Comparison of ENCODE assay signal across 18 cellular contexts in genomic region chr2:69154031-69154430, GRCh38.
DNase-seq lines count a peak whose midpoint lies in the region; ATAC-seq, FAIRE-seq and TF ChIP-seq lines count a peak whose summit lies in the region.
"Had no signal": no experiment of that assay in that cellular context is flagged by ENCODE, and none has a peak within 500 bp of the region (broad histone marks: within the 10 kb centered on the region; RNA-seq: fewer than 3 reads in every experiment).

No MANE protein-coding gene starts in this region.

- H3K9me3 ChIP-seq in HepG2 (ENCODE audit: low read length): no peaks in the 10 kb centered on the region
- H3K9me3 ChIP-seq in right lobe of liver: no peaks in the 10 kb centered on the region
- no peaks in the 10 kb centered on the region for H3K9me3 ChIP-seq in mucosa of rectum (ENCODE audit: control insufficient read depth in 2 of 2, low read length in 2 of 2)
- no peaks in the 10 kb centered on the region for H3K9me3 ChIP-seq in aorta (ENCODE audit: control insufficient read depth, low read length)
- H3K9me3 ChIP-seq in effector memory CD4-positive, alpha-beta T cell (ENCODE audit: control insufficient read depth, low read length): no peaks in the 10 kb centered on the region
- H3K9me3 ChIP-seq: neutrophil, SJSA1 had no signal

- DNase-seq in HepG2 (ENCODE audit: low spot score): no peak
- no peak for DNase-seq in right lobe of liver
- DNase-seq in dermis blood vessel endothelial cell: peak; percentile 21
- DNase-seq in aorta: no peak
- DNase-seq in NCI-H1694 treated with DMSO at 0.1 percent for 48 hours (lab: John Stamatoyannopoulos, UW): no peak
- DNase-seq in effector memory CD4-positive, alpha-beta T cell: no peak
- no peak for DNase-seq in type B pancreatic cell (ENCODE audit: extremely low spot score, unreplicated experiment)
- DNase-seq: activated naive CD8-positive, alpha-beta T cell treated with anti-CD3 and anti-CD28 coated beads, Interleukin-2, amount 10 ng/mL, durations not matched to agents 7 days and 5 days; effector CD8-positive, alpha-beta T cell; hippocampal formation; Kasumi-1; NK-92 treated with Interleukin-12 subunit alpha and Interleukin-12 subunit beta, amount 100 ng/mL, for 24 hours; WERI-Rb-1 had no signal

- POLR2A ChIA-PET in HepG2 (lab: Yijun Ruan, JAX): no interaction called here

- ATAC-seq in HepG2 (no peak), right lobe of liver (no peak), aorta (ENCODE audit: low FRiP score) (no peak)
- ATAC-seq: GM12878, left lobe of liver had no signal

- H3K27me3 Mint-ChIP-seq in type B pancreatic cell: no peaks in the 10 kb centered on the region

- H3K79me2 ChIP-seq in HepG2 (ENCODE audit: insufficient read depth, low read length): no peaks in the 10 kb centered on the region

- H3K27ac Mint-ChIP-seq in type B pancreatic cell: no peak overlapping the region
- H3K27ac Mint-ChIP-seq: activated naive CD8-positive, alpha-beta T cell treated with anti-CD3 and anti-CD28 coated beads, Interleukin-2, amount 10 ng/mL, durations not matched to agents 7 days and 5 days had no signal

- H3K4me3 Mint-ChIP-seq in type B pancreatic cell: no peak overlapping the region
- H3K4me3 Mint-ChIP-seq: activated naive CD8-positive, alpha-beta T cell treated with anti-CD3 and anti-CD28 coated beads, Interleukin-2, amount 10 ng/mL, durations not matched to agents 7 days and 5 days had no signal

- CTCF ChIA-PET in HepG2 (lab: Yijun Ruan, JAX; ENCODE audit: low intra/inter-chr PET ratio, low total read pairs): no interaction called here

- H3K27ac ChIP-seq in HepG2 (ENCODE audit: extremely low read length, insufficient read depth, low read length) (no peak overlapping the region), right lobe of liver (no peak overlapping the region), mucosa of rectum (ENCODE audit: low read depth in 2 of 2, low read length in 2 of 2) (peak overlapping the region; percentile 9 to 29), aorta (ENCODE audit: low read depth in 1 of 2, low read length in 2 of 2) (peak overlapping the region; percentile 81 to 87)
- no peak overlapping the region for H3K27ac ChIP-seq in effector memory CD4-positive, alpha-beta T cell (ENCODE audit: insufficient read depth, low read length, poor library complexity, severe bottlenecking)
- H3K27ac ChIP-seq: neutrophil, SJSA1, WERI-Rb-1 had no signal

- H3K4me2 ChIP-seq in HepG2 (ENCODE audit: low read depth, low read length): no peak overlapping the region

- H3K9ac ChIP-seq in HepG2 (ENCODE audit: insufficient read depth, low read depth, low read length): no peak overlapping the region
- no peak overlapping the region for H3K9ac ChIP-seq in mucosa of rectum (ENCODE audit: low read depth in 1 of 2, low read length in 2 of 2)

- no peaks in the 10 kb centered on the region for H3K9me3 Mint-ChIP-seq in type B pancreatic cell
- H3K9me3 Mint-ChIP-seq: activated naive CD8-positive, alpha-beta T cell treated with anti-CD3 and anti-CD28 coated beads, Interleukin-2, amount 10 ng/mL, durations not matched to agents 7 days and 5 days had no signal

- intact Hi-C loops in HepG2 (cut with micrococcal nuclease; ENCODE audit: unreplicated experiment) (no loop called here), right lobe of liver (cut with DNase I) (no loop called here), aorta (cut with DNase I) (loop anchor here in 1 of 2 donors (10.0 kb wide), 1 partner anchor 139 kb away; the partner anchor contains the start of gene ANTXR1)

- H3K4me1 ChIP-seq in HepG2 (ENCODE audit: insufficient read depth, low read length) (peaks cover 18% of the 10 kb centered on the region), right lobe of liver (no peaks in the 10 kb centered on the region), mucosa of rectum (ENCODE audit: control insufficient read depth in 2 of 2, insufficient read depth in 2 of 2, low read length in 2 of 2) (peaks cover 0 to 6% of the 10 kb centered on the region in 2 donors), aorta (ENCODE audit: control insufficient read depth in 1 of 2, insufficient read depth in 2 of 2, low read length in 2 of 2) (peaks cover 2 to 10% of the 10 kb centered on the region in 2 donors)
- no peaks in the 10 kb centered on the region for H3K4me1 ChIP-seq in effector memory CD4-positive, alpha-beta T cell (ENCODE audit: control insufficient read depth, insufficient read depth, low read length, poor library complexity, severe bottlenecking)

- TF ChIP-seq EP300 in HepG2 (IDR thresholded peaks at IDR 0.05; ENCODE audit: low read depth in 2 of 2, low read length in 2 of 2) (no peak), HepG2 (CRISPR knock-in tag; IDR thresholded peaks at IDR 0.05; ENCODE audit: borderline replicate concordance) (no peak)

- no TSS peak for BruUV-seq in HepG2 (replicated peaks; lab: Mats Ljungman, UMichigan)

- H3K4me3 ChIP-seq in HepG2 (replicated peaks in 1 of 3; ENCODE audit: insufficient read depth in 1 of 3, low read depth in 2 of 3, low read length in 3 of 3) (no peak overlapping the region), right lobe of liver (no peak overlapping the region), mucosa of rectum (ENCODE audit: low read length in 2 of 2) (no peak overlapping the region), aorta (ENCODE audit: low read length in 2 of 2) (no peak overlapping the region)
- no peak overlapping the region for H3K4me3 ChIP-seq in effector memory CD4-positive, alpha-beta T cell (ENCODE audit: insufficient read depth, low read depth, low read length, poor library complexity, severe bottlenecking)
- H3K4me3 ChIP-seq: GM12878, SJSA1 had no signal

- TF ChIP-seq POLR2A in HepG2 (IDR thresholded peaks at IDR 0.05; ENCODE audit: insufficient read depth in 1 of 2, low read depth in 2 of 2, low read length in 2 of 2): no peak
- no peak for TF ChIP-seq POLR2A in right lobe of liver (IDR thresholded peaks at IDR 0.05)

- H4K20me1 ChIP-seq in HepG2 (ENCODE audit: insufficient read depth, low read length): no peaks in the 10 kb centered on the region

- peak; percentile 28 for FAIRE-seq in HepG2 (lab: Jason Lieb, UNC)
- FAIRE-seq: GM12878 had no signal

- H3K4me1 Mint-ChIP-seq in type B pancreatic cell (ENCODE audit: unreplicated experiment): peaks cover 9% of the 10 kb centered on the region
- H3K4me1 Mint-ChIP-seq: activated naive CD8-positive, alpha-beta T cell treated with anti-CD3 and anti-CD28 coated beads, Interleukin-2, amount 10 ng/mL, durations not matched to agents 7 days and 5 days had no signal

- no peaks in the 10 kb centered on the region; a peak in 2 of 5 replicates for H3K36me3 ChIP-seq in HepG2 (replicated peaks in 1 of 2; ENCODE audit: control insufficient read depth in 1 of 2, insufficient read depth in 2 of 2, low read length in 2 of 2)
- H3K36me3 ChIP-seq in right lobe of liver: no peaks in the 10 kb centered on the region
- H3K36me3 ChIP-seq in mucosa of rectum (ENCODE audit: control insufficient read depth in 2 of 2, insufficient read depth in 2 of 2, low read length in 2 of 2): no peaks in the 10 kb centered on the region
- H3K36me3 ChIP-seq in aorta (ENCODE audit: control insufficient read depth in 1 of 2, insufficient read depth in 2 of 2, low read length in 1 of 2): peaks cover 0 to 7% of the 10 kb centered on the region in 2 donors
- H3K36me3 ChIP-seq in effector memory CD4-positive, alpha-beta T cell (ENCODE audit: control insufficient read depth, insufficient read depth, low read length): no peaks in the 10 kb centered on the region
- H3K36me3 ChIP-seq: neutrophil, WERI-Rb-1 had no signal

- H3K27me3 ChIP-seq in HepG2 (ENCODE audit: control insufficient read depth in 1 of 2, insufficient read depth in 2 of 2, low read length in 2 of 2) (no peaks in the 10 kb centered on the region), right lobe of liver (no peaks in the 10 kb centered on the region), mucosa of rectum (ENCODE audit: control insufficient read depth in 2 of 2, insufficient read depth in 2 of 2, low read length in 2 of 2) (no peaks in the 10 kb centered on the region), aorta (ENCODE audit: control insufficient read depth in 1 of 2, insufficient read depth in 2 of 2, low read length in 1 of 2) (no peaks in the 10 kb centered on the region)
- H3K27me3 ChIP-seq in effector memory CD4-positive, alpha-beta T cell (replicated peaks; ENCODE audit: control insufficient read depth, insufficient read depth, low read length, poor library complexity, severe bottlenecking): no peaks in the 10 kb centered on the region
- H3K27me3 ChIP-seq: neutrophil, SJSA1 had no signal

- no peak overlapping the region for H2AFZ ChIP-seq in HepG2 (ENCODE audit: low read length)

- in situ Hi-C loops in HepG2 (cut with HindIII; ENCODE audit: extremely low pct_ligation_motif_present, low pct_unique_long_range_greater_than_20kb): no loop called here

- peaks cover 6% of the 10 kb centered on the region for H3K36me3 Mint-ChIP-seq in type B pancreatic cell
- H3K36me3 Mint-ChIP-seq: activated naive CD8-positive, alpha-beta T cell treated with anti-CD3 and anti-CD28 coated beads, Interleukin-2, amount 10 ng/mL, durations not matched to agents 7 days and 5 days had no signal

- TF ChIP-seq RAD21 in HepG2 (CRISPR knock-in tag; IDR thresholded peaks at IDR 0.05): no peak

- TF ChIP-seq CTCF in HepG2 (CRISPR knock-in tag; IDR thresholded peaks at IDR 0.05) (no peak), right lobe of liver (IDR thresholded peaks at IDR 0.05) (no peak), type B pancreatic cell (conservative IDR thresholded peaks at IDR 0.05) (no peak)

- 65% methylated on average over 2 of the region's 2 CpGs for WGBS in HepG2 (ENCODE audit: low lambda C conversion rate)
- WGBS in right lobe of liver (ENCODE audit: insufficient coverage, low coverage, low lambda C conversion rate, missing lambda C conversion rate): 27% methylated on average over 2 of the region's 2 CpGs
- 0 to 1% methylated on average over 2 of the region's 2 CpGs for WGBS in aorta, 2 donors

Comparison
In these comparisons a context has a peak if more than half of its experiments do, and no peak if none do; other contexts are left out.
1. H3K27ac ChIP-seq: peak in mucosa of rectum (2 of 2) and aorta (2 of 2); none in HepG2 (single experiment), right lobe of liver (0 of 3) and effector memory CD4-positive, alpha-beta T cell (single experiment).